ENCODE assay signal across 16 cellular contexts in genomic region chr13:113941571-113942191, GRCh38. TPM values are rescaled to one million over a fixed set of nuclear protein-coding genes. Genes with fewer than 3 reads are reported as not detected.
DNase-seq lines count a peak whose midpoint lies in the region; TF ChIP-seq lines count a peak whose summit lies in the region.
"Had no signal": no experiment of that assay in that cellular context is flagged by ENCODE, and none has a peak within 500 bp of the region (broad histone marks: within the 10 kb centered on the region; RNA-seq: fewer than 3 reads in every experiment).

No MANE protein-coding gene starts in this region.

- TF ChIP-seq CTCF in AG10803 (conservative IDR thresholded peaks at IDR 0.05; ENCODE audit: low read length): no peak
- no peak for TF ChIP-seq CTCF in choroid plexus epithelial cell (conservative IDR thresholded peaks at IDR 0.05; ENCODE audit: low read depth, low read length)

- H3K4me3 ChIP-seq in AG10803 (ENCODE audit: low read length) (no peak overlapping the region), choroid plexus epithelial cell (ENCODE audit: low read depth, low read length) (no peak overlapping the region)
- H3K4me3 ChIP-seq: heart right ventricle had no signal

- peak; percentile 43 for DNase-seq in AG10803 (ENCODE audit: low read depth)
- peak; percentile 67 for DNase-seq in HPDE6-E6E7 (ENCODE audit: extremely low spot score)
- peak; percentile 77 for DNase-seq in RPMI7951 (ENCODE audit: low read depth)
- DNase-seq in choroid plexus epithelial cell (ENCODE audit: low read depth): peak; percentile 54
- no peak for DNase-seq in middle frontal gyrus (ENCODE audit: extremely low spot score, low spot score)
- DNase-seq in NCI-H1694 (lab: John Stamatoyannopoulos, UW): no peak
- DNase-seq in NCI-H82 treated with DMSO at 0.1 percent for 48 hours (lab: John Stamatoyannopoulos, UW; ENCODE audit: unreplicated experiment): no peak
- DNase-seq in NCI-H2227 (lab: John Stamatoyannopoulos, UW; ENCODE audit: unreplicated experiment): no peak
- DNase-seq: activated CD4-positive, alpha-beta T cell treated with anti-CD3 and anti-CD28 coated beads for 4 hours; heart right ventricle; left cardiac atrium; MV-4-11; retina; stimulated activated CD4-positive, alpha-beta T cell treated with anti-CD3 and anti-CD28 coated beads, Interleukin-4, amount 100 ng/mL, for 24 hours; stimulated activated naive CD4-positive, alpha-beta T cell; T-helper 1 cell had no signal

RNA-seq across cellular contexts. Expression of gene C13orf46, which starts 32.2 kb away (rescaled TPM):
- total RNA-seq in RPMI7951 (2014; rRNA removed; shearing (Covaris generic)): 0.10 TPM in 1 of 2 replicates, not detected in the other

Comparison
In these comparisons a context has a peak if more than half of its experiments do, and no peak if none do; other contexts are left out.
1. DNase-seq: peak in AG10803 (single experiment), HPDE6-E6E7 (single experiment), RPMI7951 (single experiment) and choroid plexus epithelial cell (single experiment); none in middle frontal gyrus (single experiment), NCI-H1694 (single experiment), NCI-H82 treated with DMSO at 0.1 percent for 48 hours (single experiment) and NCI-H2227 (single experiment).